Comparison of ENCODE assay signal across 1 cellular context in the genomic region with DNA sequence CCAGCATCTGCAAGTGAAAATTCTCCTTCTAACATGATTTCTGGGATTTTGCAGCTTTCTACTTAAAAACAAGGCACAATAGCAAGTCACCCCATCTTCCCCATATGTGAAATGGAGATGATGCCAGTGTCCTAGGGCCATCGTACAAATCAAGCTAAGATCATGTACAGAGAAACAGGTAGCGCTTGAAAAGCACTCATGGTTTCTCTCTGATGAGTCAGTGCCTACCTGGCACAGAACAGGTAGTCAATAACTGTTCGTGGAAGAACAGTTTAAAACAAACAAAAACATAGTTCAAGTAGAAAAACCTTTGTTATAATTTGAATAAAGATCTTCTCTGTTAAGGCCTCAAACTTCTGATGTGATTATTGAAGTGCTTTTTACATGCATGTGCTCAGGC.
TF ChIP-seq lines count a peak whose summit lies in the region.

No MANE protein-coding gene starts in this region.

TF ChIP-seq in GM23338, 12 proteins besides CTCF, POLR2A, EP300 and RAD21 (continued from another document):
- TF ChIP-seq, protein P1, sequence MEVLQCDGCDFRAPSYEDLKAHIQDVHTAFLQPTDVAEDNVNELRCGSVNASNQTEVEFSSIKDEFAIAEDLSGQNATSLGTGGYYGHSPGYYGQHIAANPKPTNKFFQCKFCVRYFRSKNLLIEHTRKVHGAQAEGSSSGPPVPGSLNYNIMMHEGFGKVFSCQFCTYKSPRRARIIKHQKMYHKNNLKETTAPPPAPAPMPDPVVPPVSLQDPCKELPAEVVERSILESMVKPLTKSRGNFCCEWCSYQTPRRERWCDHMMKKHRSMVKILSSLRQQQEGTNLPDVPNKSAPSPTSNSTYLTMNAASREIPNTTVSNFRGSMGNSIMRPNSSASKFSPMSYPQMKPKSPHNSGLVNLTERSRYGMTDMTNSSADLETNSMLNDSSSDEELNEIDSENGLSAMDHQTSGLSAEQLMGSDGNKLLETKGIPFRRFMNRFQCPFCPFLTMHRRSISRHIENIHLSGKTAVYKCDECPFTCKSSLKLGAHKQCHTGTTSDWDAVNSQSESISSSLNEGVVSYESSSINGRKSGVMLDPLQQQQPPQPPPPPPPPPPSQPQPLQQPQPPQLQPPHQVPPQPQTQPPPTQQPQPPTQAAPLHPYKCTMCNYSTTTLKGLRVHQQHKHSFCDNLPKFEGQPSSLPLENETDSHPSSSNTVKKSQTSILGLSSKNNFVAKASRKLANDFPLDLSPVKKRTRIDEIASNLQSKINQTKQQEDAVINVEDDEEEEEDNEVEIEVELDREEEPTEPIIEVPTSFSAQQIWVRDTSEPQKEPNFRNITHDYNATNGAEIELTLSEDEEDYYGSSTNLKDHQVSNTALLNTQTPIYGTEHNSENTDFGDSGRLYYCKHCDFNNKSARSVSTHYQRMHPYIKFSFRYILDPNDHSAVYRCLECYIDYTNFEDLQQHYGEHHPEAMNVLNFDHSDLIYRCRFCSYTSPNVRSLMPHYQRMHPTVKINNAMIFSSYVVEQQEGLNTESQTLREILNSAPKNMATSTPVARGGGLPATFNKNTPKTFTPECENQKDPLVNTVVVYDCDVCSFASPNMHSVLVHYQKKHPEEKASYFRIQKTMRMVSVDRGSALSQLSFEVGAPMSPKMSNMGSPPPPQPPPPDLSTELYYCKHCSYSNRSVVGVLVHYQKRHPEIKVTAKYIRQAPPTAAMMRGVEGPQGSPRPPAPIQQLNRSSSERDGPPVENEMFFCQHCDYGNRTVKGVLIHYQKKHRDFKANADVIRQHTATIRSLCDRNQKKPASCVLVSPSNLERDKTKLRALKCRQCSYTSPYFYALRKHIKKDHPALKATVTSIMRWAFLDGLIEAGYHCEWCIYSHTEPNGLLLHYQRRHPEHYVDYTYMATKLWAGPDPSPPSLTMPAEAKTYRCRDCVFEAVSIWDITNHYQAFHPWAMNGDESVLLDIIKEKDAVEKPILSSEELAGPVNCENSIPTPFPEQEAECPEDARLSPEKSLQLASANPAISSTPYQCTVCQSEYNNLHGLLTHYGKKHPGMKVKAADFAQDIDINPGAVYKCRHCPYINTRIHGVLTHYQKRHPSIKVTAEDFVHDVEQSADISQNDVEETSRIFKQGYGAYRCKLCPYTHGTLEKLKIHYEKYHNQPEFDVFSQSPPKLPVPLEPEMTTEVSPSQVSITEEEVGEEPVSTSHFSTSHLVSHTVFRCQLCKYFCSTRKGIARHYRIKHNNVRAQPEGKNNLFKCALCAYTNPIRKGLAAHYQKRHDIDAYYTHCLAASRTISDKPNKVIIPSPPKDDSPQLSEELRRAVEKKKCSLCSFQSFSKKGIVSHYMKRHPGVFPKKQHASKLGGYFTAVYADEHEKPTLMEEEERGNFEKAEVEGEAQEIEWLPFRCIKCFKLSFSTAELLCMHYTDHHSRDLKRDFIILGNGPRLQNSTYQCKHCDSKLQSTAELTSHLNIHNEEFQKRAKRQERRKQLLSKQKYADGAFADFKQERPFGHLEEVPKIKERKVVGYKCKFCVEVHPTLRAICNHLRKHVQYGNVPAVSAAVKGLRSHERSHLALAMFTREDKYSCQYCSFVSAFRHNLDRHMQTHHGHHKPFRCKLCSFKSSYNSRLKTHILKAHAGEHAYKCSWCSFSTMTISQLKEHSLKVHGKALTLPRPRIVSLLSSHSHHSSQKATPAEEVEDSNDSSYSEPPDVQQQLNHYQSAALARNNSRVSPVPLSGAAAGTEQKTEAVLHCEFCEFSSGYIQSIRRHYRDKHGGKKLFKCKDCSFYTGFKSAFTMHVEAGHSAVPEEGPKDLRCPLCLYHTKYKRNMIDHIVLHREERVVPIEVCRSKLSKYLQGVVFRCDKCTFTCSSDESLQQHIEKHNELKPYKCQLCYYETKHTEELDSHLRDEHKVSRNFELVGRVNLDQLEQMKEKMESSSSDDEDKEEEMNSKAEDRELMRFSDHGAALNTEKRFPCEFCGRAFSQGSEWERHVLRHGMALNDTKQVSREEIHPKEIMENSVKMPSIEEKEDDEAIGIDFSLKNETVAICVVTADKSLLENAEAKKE (CRISPR knock-in tag; IDR thresholded peaks at IDR 0.05): no peak
- TF ChIP-seq, protein P2, sequence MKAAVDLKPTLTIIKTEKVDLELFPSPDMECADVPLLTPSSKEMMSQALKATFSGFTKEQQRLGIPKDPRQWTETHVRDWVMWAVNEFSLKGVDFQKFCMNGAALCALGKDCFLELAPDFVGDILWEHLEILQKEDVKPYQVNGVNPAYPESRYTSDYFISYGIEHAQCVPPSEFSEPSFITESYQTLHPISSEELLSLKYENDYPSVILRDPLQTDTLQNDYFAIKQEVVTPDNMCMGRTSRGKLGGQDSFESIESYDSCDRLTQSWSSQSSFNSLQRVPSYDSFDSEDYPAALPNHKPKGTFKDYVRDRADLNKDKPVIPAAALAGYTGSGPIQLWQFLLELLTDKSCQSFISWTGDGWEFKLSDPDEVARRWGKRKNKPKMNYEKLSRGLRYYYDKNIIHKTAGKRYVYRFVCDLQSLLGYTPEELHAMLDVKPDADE (IDR thresholded peaks at IDR 0.05): no peak
